In the genomic region with DNA sequence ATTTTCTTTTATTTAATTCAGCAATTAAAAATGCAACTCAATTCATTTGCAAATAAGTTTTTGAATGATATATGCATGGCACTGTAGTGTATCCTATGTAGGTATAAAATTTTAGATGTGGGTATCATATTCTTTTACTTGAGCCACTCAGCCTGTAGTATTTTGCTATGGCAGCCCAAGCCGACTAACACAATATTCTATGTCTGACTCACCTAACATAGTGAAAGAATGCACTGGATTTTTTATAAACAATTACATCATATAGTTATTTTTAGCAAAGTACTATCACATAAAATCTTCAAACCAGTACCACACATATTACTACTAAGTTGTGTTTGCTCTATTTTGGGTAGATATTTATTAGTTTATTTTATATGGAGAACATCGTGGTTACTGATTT, we compare ENCODE assay signal across 22 cellular contexts. TPM values are rescaled to one million over a fixed set of nuclear protein-coding genes. Genes with fewer than 3 reads are reported as not detected.
DNase-seq lines count a peak whose midpoint lies in the region; FAIRE-seq and TF ChIP-seq lines count a peak whose summit lies in the region.
"Had no signal": no experiment of that assay in that cellular context is flagged by ENCODE, and none has a peak within 500 bp of the region (broad histone marks: within the 10 kb centered on the region; RNA-seq: fewer than 3 reads in every experiment).

No MANE protein-coding gene starts in this region.

- TF ChIP-seq CTCF in astrocyte of the spinal cord (IDR thresholded peaks at IDR 0.05; ENCODE audit: low read depth, low read length) (no peak), kidney (IDR thresholded peaks at IDR 0.05; ENCODE audit: borderline replicate concordance, extremely low read depth, insufficient read depth) (no peak), adrenal gland (IDR thresholded peaks at IDR 0.05) (no peak)

- WGBS in adrenal gland, 4 donors: 68 to 76% (median 73%) methylated on average over 2 of the region's 2 CpGs

- H3K4me1 ChIP-seq in kidney (ENCODE audit: control insufficient read depth in 1 of 2, insufficient read depth in 1 of 2, low read depth in 1 of 2, low read length in 2 of 2) (no peaks in the 10 kb centered on the region), adrenal gland (replicated peaks in 1 of 2) (no peaks in the 10 kb centered on the region)
- H3K4me1 ChIP-seq: colonic mucosa, esophagus squamous epithelium, uterus had no signal

- FAIRE-seq in kidney (lab: Jason Lieb, UNC): no peak

- no peak overlapping the region for H3K4me3 ChIP-seq in astrocyte of the spinal cord (ENCODE audit: low read depth, low read length)
- no peak overlapping the region for H3K4me3 ChIP-seq in kidney (ENCODE audit: low read length in 2 of 2)
- no peak overlapping the region for H3K4me3 ChIP-seq in adrenal gland
- H3K4me3 ChIP-seq: colonic mucosa, esophagus squamous epithelium, uterus had no signal

- in situ Hi-C loops in astrocyte of the spinal cord (cut with HindIII; ENCODE audit: low sequenced_read_pairs): no loop called here

- TF ChIP-seq POLR2A in adrenal gland (IDR thresholded peaks at IDR 0.05): no peak

- H3K27me3 ChIP-seq in adrenal gland: no peaks in the 10 kb centered on the region
- H3K27me3 ChIP-seq: colonic mucosa, esophagus squamous epithelium, neutrophil had no signal

- intact Hi-C loops in kidney (cut with DNase I): no loop called here
- intact Hi-C loops in posterior vena cava (cut with DNase I): no loop called here
- intact Hi-C loops in adrenal gland (cut with DNase I): no loop called here

- H3K36me3 ChIP-seq in kidney (ENCODE audit: control insufficient read depth in 1 of 2, insufficient read depth in 2 of 2, low read length in 2 of 2) (no peaks in the 10 kb centered on the region), adrenal gland (replicated peaks in 1 of 2) (no peaks in the 10 kb centered on the region)
- H3K36me3 ChIP-seq: colonic mucosa, esophagus squamous epithelium, neutrophil, uterus had no signal

- no peak overlapping the region for H3K27ac ChIP-seq in kidney (ENCODE audit: low read depth in 2 of 2, low read length in 2 of 2)
- no peak overlapping the region for H3K27ac ChIP-seq in adrenal gland
- H3K27ac ChIP-seq: colonic mucosa, esophagus squamous epithelium, HL-60, neutrophil, RWPE1, uterus had no signal

- no peak overlapping the region for H3K9ac ChIP-seq in kidney (ENCODE audit: low read length in 2 of 2)

- DNase-seq in AG08396 (ENCODE audit: low spot score) (peak; percentile 40), LHCN-M2 (ENCODE audit: low read depth) (peak; percentile 32), astrocyte of the spinal cord (ENCODE audit: low read depth, low spot score) (peak; percentile 81), iris pigment epithelial cell (ENCODE audit: low read depth) (peak; percentile 82), HuH-7.5 (ENCODE audit: low spot score) (no peak), kidney (no peak), posterior vena cava (ENCODE audit: low spot score) (no peak), adrenal gland (no peak)
- DNase-seq: activated CD4-positive, alpha-beta T cell treated with anti-CD3 and anti-CD28 coated beads for 1 hour; activated CD8-positive, alpha-beta memory T cell treated with anti-CD3 and anti-CD28 coated beads, Interleukin-2, amount 50 U/mL, for 48 hours; colonic mucosa; esophagus squamous epithelium; GOT3; mesendoderm; NCI-H2029 treated with DMSO at 0.1 percent for 48 hours; NCI-H526; stimulated activated naive CD4-positive, alpha-beta T cell treated with Interleukin-2 at 50 U/mL for 16 hours; uterus had no signal

- H3K9me3 ChIP-seq in kidney (ENCODE audit: control insufficient read depth in 1 of 2, low read length in 2 of 2): peaks cover 0 to 2% of the 10 kb centered on the region in 2 donors
- H3K9me3 ChIP-seq in adrenal gland (replicated peaks in 1 of 3): no peaks in the 10 kb centered on the region
- H3K9me3 ChIP-seq: colonic mucosa, esophagus squamous epithelium, neutrophil, uterus had no signal

RNA-seq across cellular contexts. Expression of a gene that starts 21.9 kb away (rescaled TPM):
- total RNA-seq in LHCN-M2 (2014; rRNA removed) (not detected in 2 replicates), kidney (not detected), posterior vena cava (under 1 TPM in 1 of 2 donors, not detected in 1; 0.10 TPM), adrenal gland (1 to 10 TPM in 3 of 8 donors, under 1 TPM in 2, not detected in 3; 0.16 to 5.6 (median 1.9) TPM)
- not detected for polyA plus RNA-seq in LHCN-M2 (2012)
- polyA plus RNA-seq in kidney (ENCODE audit: insufficient read depth, low read depth, low replicate concordance) (0.45 TPM), adrenal gland (1 to 10 TPM; 1.2 to 6.2 (median 5.5) TPM)
- total RNA-seq: esophagus squamous epithelium; T-helper 2 cell treated with Interferon-gamma antibody and Interleukin-4, amounts not matched to agents 100 ng/mL and 5 ng/mL, for 36 hours had no signal

Comparison
In these comparisons a context has a peak if more than half of its experiments do, and no peak if none do; other contexts are left out.
1. DNase-seq: peak in AG08396 (single experiment), LHCN-M2 (single experiment), astrocyte of the spinal cord (single experiment) and iris pigment epithelial cell (single experiment); none in HuH-7.5 (single experiment), kidney (single experiment), posterior vena cava (single experiment) and adrenal gland (0 of 7).